ENCODE assay signal across 11 cellular contexts in the genomic region with DNA sequence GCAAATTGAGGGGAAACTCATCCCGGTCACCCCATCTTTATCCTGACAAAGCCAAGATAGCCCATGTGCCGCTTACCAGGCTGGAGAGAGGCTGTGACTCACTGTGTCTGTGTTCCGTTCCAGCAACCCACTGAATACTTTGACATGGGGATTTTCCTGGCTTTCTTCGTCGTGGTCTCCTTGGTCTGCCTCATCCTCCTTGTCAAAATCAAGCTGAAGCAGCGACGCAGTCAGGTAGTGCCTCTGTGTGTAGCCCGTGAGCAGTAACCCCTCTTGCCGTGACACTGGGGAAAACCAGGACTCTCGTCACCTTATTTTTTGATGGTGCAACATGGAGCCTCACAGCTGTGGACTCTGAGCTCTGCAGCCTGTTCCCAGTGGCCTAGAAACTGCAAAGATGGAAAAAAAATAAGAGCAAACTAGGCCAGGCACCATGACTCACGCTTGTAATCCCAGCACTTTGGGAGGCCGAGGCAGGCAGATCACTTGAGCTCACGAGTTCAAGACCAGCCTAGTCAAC. TPM values are rescaled to one million over a fixed set of nuclear protein-coding genes. Genes with fewer than 3 reads are reported as not detected.
DNase-seq lines count a peak whose midpoint lies in the region; ATAC-seq and TF ChIP-seq lines count a peak whose summit lies in the region.
"Had no signal": no experiment of that assay in that cellular context is flagged by ENCODE, and none has a peak within 500 bp of the region (broad histone marks: within the 10 kb centered on the region; RNA-seq: fewer than 3 reads in every experiment).

No MANE protein-coding gene starts in this region.

- DNase-seq in ELR (ENCODE audit: low read depth) (peak; percentile 88), adipocyte (ENCODE audit: low read depth) (peak; percentile 78), fibroblast of peridontal ligament (ENCODE audit: extremely low read depth) (peak; percentile 78), sigmoid colon (no peak), GM10248 (ENCODE audit: extremely low spot score) (no peak), NCI-H2107 (lab: John Stamatoyannopoulos, UW) (no peak), MM.1S (no peak)
- DNase-seq: CD4-positive, alpha-beta T cell; NCI-H1694 had no signal

- TF ChIP-seq POLR2A in sigmoid colon (IDR thresholded peaks at IDR 0.05), result no peak

- H3F3A ChIP-seq in MM.1S (ENCODE audit: insufficient read depth, low read length), result no peaks in the 10 kb centered on the region

- CTCF ChIA-PET in GM10248 (lab: Yijun Ruan, JAX), result interaction anchor here (1.3 kb wide), 1 partner anchor 444 kb away, joined by 3 read pairs; no protein-coding TSS in a partner anchor

- no peak overlapping the region for H3K4me2 ChIP-seq in MM.1S (ENCODE audit: low read depth, low read length)

- TF ChIP-seq CTCF in sigmoid colon (IDR thresholded peaks at IDR 0.05) (no peak), GM10248 (IDR thresholded peaks at IDR 0.05; ENCODE audit: control extremely low read depth, extremely low read depth, low read depth, missing control alignments) (no peak), MM.1S (IDR thresholded peaks at IDR 0.05; ENCODE audit: low read length) (no peak)

- H3K9me3 ChIP-seq in adipocyte (ENCODE audit: control insufficient read depth, low read length) (no peaks in the 10 kb centered on the region), sigmoid colon (no peaks in the 10 kb centered on the region), MM.1S (replicated peaks; ENCODE audit: insufficient read depth, low read length) (no peaks in the 10 kb centered on the region)

- 83 to 86% methylated on average over 13 of the region's 13 CpGs for WGBS in sigmoid colon, 2 donors

- no peaks in the 10 kb centered on the region for H3K79me2 ChIP-seq in MM.1S (ENCODE audit: low read length)

- no peak for ATAC-seq in HG02759 (IDR thresholded peaks at IDR 0.05; ENCODE audit: unreplicated experiment)

- H4K20me1 ChIP-seq in MM.1S (ENCODE audit: insufficient read depth, low read length), result no peaks in the 10 kb centered on the region

- H3K4me3 ChIP-seq in adipocyte (ENCODE audit: low read length) (peak overlapping the region; percentile 61), sigmoid colon (no peak overlapping the region), MM.1S (ENCODE audit: low read length) (no peak overlapping the region)

- intact Hi-C loops in sigmoid colon (cut with DNase I), result loop anchor here (5.0 kb wide), 1 partner anchor 437 kb away; no protein-coding TSS in a partner anchor

- peak overlapping the region; percentile 16 to 59 (median 34) for H3K27ac ChIP-seq in sigmoid colon
- no peak overlapping the region for H3K27ac ChIP-seq in MM.1S (ENCODE audit: low read length)

- POLR2A ChIA-PET in GM10248 (lab: Yijun Ruan, JAX), result no interaction called here

- H3K9me2 ChIP-seq in MM.1S (replicated peaks; ENCODE audit: insufficient read depth, low read length), result no peaks in the 10 kb centered on the region

- no peak for TF ChIP-seq EP300 in sigmoid colon (IDR thresholded peaks at IDR 0.05)

- H3K27me3 ChIP-seq in adipocyte (replicated peaks; ENCODE audit: control insufficient read depth, insufficient read depth, low read length) (no peaks in the 10 kb centered on the region), sigmoid colon (no peaks in the 10 kb centered on the region), MM.1S (replicated peaks; ENCODE audit: insufficient read depth, low read length) (no peaks in the 10 kb centered on the region)

- peaks cover 22% of the 10 kb centered on the region for H3K36me3 ChIP-seq in adipocyte (ENCODE audit: control insufficient read depth, insufficient read depth, low read length, severe bottlenecking)
- peaks cover 9 to 65% (median 22%) of the 10 kb centered on the region in 4 donors for H3K36me3 ChIP-seq in sigmoid colon
- H3K36me3 ChIP-seq in MM.1S (replicated peaks; ENCODE audit: insufficient read depth, low read length), result no peaks in the 10 kb centered on the region

- H3K9ac ChIP-seq in adipocyte (ENCODE audit: low read length), result peak overlapping the region; percentile 62
- H3K9ac ChIP-seq in MM.1S (ENCODE audit: low read length), result no peak overlapping the region

- H2AFZ ChIP-seq in MM.1S (ENCODE audit: low read length), result no peak overlapping the region

- H3K4me1 ChIP-seq in adipocyte (ENCODE audit: control insufficient read depth, insufficient read depth, low read length), result peaks cover 29% of the 10 kb centered on the region
- peaks cover 0 to 21% (median 15%) of the 10 kb centered on the region in 4 donors for H3K4me1 ChIP-seq in sigmoid colon
- H3K4me1 ChIP-seq in MM.1S (ENCODE audit: low read length), result no peaks in the 10 kb centered on the region

RNA-seq across cellular contexts. Expression of a gene that starts 16.9 kb away (rescaled TPM):
- not detected for total RNA-seq in sigmoid colon
- under 1 TPM in 1 of 3 donors, not detected in 2; 0.60 TPM for polyA plus RNA-seq in sigmoid colon
- total RNA-seq: CD4-positive, alpha-beta T cell; osteocyte had no signal

RNA-seq across cellular contexts. Expression of a gene that starts 28.1 kb away (rescaled TPM):
- 1 to 10 TPM; 4.2 to 9.7 (median 5.2) TPM for total RNA-seq in sigmoid colon
- 10 to 100 TPM in 1 of 3 donors, 1 to 10 TPM in 2; 6.7 to 13.2 (median 7.8) TPM for polyA plus RNA-seq in sigmoid colon
- total RNA-seq: CD4-positive, alpha-beta T cell had no signal

Comparison
In these comparisons a context has a peak if more than half of its experiments do, and no peak if none do; other contexts are left out.
1. DNase-seq: peak in ELR (single experiment), adipocyte (single experiment) and fibroblast of peridontal ligament (single experiment); none in sigmoid colon (single experiment), GM10248 (single experiment), NCI-H2107 (single experiment) and MM.1S (single experiment).